In the genomic region with DNA sequence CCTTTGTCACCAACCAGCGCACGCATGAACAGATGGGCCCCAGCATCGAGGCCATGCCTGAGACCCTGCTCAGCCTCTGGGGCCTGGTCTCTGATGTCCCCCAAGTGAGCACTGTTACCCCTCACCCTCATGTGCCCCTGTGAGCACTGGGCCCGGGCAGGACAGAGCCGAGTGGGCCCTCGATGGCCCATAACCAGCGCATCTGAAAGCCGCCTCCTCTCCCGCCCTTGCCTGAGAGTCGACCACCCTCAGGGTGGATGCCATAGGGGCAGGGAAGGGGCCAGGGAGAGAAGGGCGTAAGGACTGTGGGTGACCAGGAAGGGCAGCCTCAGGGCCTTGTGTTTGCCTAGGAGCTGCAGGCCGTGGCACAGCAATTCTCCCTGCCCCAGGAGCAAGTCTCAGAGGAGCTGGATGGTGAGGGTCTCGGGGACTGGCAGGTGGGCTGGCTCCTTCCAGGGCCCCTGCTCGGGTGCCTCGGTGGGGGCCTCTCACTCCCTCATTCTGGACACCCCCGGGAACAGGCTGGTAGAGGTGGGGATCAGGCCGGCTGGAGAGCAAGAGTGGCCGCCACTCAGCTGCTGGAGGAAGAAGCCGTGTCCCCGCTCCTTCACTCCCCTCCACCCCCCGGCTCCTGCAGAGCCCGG, we compare ENCODE assay signal across 2 cellular contexts.
TF ChIP-seq lines count a peak whose summit lies in the region.

No MANE protein-coding gene starts in this region.

TF ChIP-seq in HepG2, 621 proteins besides CTCF, POLR2A, EP300 and RAD21:
- TF ChIP-seq ZFAT (CRISPR knock-in tag; conservative IDR thresholded peaks at IDR 0.05) (no peak), KAT8 (CRISPR knock-in tag; IDR thresholded peaks at IDR 0.05) (no peak), NFE2L1 (CRISPR knock-in tag; IDR thresholded peaks at IDR 0.05; ENCODE audit: borderline replicate concordance) (no peak), ZNF121 (CRISPR knock-in tag; IDR thresholded peaks at IDR 0.05) (no peak)
- TF ChIP-seq, protein P1, sequence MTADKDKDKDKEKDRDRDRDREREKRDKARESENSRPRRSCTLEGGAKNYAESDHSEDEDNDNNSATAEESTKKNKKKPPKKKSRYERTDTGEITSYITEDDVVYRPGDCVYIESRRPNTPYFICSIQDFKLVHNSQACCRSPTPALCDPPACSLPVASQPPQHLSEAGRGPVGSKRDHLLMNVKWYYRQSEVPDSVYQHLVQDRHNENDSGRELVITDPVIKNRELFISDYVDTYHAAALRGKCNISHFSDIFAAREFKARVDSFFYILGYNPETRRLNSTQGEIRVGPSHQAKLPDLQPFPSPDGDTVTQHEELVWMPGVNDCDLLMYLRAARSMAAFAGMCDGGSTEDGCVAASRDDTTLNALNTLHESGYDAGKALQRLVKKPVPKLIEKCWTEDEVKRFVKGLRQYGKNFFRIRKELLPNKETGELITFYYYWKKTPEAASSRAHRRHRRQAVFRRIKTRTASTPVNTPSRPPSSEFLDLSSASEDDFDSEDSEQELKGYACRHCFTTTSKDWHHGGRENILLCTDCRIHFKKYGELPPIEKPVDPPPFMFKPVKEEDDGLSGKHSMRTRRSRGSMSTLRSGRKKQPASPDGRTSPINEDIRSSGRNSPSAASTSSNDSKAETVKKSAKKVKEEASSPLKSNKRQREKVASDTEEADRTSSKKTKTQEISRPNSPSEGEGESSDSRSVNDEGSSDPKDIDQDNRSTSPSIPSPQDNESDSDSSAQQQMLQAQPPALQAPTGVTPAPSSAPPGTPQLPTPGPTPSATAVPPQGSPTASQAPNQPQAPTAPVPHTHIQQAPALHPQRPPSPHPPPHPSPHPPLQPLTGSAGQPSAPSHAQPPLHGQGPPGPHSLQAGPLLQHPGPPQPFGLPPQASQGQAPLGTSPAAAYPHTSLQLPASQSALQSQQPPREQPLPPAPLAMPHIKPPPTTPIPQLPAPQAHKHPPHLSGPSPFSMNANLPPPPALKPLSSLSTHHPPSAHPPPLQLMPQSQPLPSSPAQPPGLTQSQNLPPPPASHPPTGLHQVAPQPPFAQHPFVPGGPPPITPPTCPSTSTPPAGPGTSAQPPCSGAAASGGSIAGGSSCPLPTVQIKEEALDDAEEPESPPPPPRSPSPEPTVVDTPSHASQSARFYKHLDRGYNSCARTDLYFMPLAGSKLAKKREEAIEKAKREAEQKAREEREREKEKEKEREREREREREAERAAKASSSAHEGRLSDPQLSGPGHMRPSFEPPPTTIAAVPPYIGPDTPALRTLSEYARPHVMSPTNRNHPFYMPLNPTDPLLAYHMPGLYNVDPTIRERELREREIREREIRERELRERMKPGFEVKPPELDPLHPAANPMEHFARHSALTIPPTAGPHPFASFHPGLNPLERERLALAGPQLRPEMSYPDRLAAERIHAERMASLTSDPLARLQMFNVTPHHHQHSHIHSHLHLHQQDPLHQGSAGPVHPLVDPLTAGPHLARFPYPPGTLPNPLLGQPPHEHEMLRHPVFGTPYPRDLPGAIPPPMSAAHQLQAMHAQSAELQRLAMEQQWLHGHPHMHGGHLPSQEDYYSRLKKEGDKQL (CRISPR knock-in tag; IDR thresholded peaks at IDR 0.05; ENCODE audit: low read depth), result no peak
- TF ChIP-seq, protein P2, sequence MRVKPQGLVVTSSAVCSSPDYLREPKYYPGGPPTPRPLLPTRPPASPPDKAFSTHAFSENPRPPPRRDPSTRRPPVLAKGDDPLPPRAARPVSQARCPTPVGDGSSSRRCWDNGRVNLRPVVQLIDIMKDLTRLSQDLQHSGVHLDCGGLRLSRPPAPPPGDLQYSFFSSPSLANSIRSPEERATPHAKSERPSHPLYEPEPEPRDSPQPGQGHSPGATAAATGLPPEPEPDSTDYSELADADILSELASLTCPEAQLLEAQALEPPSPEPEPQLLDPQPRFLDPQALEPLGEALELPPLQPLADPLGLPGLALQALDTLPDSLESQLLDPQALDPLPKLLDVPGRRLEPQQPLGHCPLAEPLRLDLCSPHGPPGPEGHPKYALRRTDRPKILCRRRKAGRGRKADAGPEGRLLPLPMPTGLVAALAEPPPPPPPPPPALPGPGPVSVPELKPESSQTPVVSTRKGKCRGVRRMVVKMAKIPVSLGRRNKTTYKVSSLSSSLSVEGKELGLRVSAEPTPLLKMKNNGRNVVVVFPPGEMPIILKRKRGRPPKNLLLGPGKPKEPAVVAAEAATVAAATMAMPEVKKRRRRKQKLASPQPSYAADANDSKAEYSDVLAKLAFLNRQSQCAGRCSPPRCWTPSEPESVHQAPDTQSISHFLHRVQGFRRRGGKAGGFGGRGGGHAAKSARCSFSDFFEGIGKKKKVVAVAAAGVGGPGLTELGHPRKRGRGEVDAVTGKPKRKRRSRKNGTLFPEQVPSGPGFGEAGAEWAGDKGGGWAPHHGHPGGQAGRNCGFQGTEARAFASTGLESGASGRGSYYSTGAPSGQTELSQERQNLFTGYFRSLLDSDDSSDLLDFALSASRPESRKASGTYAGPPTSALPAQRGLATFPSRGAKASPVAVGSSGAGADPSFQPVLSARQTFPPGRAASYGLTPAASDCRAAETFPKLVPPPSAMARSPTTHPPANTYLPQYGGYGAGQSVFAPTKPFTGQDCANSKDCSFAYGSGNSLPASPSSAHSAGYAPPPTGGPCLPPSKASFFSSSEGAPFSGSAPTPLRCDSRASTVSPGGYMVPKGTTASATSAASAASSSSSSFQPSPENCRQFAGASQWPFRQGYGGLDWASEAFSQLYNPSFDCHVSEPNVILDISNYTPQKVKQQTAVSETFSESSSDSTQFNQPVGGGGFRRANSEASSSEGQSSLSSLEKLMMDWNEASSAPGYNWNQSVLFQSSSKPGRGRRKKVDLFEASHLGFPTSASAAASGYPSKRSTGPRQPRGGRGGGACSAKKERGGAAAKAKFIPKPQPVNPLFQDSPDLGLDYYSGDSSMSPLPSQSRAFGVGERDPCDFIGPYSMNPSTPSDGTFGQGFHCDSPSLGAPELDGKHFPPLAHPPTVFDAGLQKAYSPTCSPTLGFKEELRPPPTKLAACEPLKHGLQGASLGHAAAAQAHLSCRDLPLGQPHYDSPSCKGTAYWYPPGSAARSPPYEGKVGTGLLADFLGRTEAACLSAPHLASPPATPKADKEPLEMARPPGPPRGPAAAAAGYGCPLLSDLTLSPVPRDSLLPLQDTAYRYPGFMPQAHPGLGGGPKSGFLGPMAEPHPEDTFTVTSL (CRISPR knock-in tag; IDR thresholded peaks at IDR 0.05; ENCODE audit: borderline replicate concordance), result no peak

TF ChIP-seq in H1, 55 proteins besides CTCF, POLR2A, EP300 and RAD21:
- TF ChIP-seq BCL11A (IDR thresholded peaks at IDR 0.05; ENCODE audit: low read depth in 2 of 2, low read length in 2 of 2) (no peak), TAF7 (optimal IDR thresholded peaks at IDR 0.05; ENCODE audit: borderline replicate concordance, low read depth, low read length) (no peak), GTF2F1 (IDR thresholded peaks at IDR 0.05; ENCODE audit: borderline replicate concordance, low read depth, low read length) (no peak), TAF1 (IDR thresholded peaks at IDR 0.05; ENCODE audit: low read depth, low read length) (no peak), ZNF274 (IDR thresholded peaks at IDR 0.05; ENCODE audit: borderline replicate concordance, extremely low read depth, low read length) (no peak), POLR2AphosphoS5 (IDR thresholded peaks at IDR 0.05; ENCODE audit: low read depth, low read length) (no peak), EGR1 (IDR thresholded peaks at IDR 0.05; ENCODE audit: borderline replicate concordance, low read depth, low read length) (no peak), EZH2 (IDR thresholded peaks at IDR 0.05; ENCODE audit: low read depth, low read length, severe bottlenecking) (no peak), TEAD4 (IDR thresholded peaks at IDR 0.05; ENCODE audit: low read depth, low read length) (no peak), CHD2 (IDR thresholded peaks at IDR 0.05; ENCODE audit: low read length) (no peak), CEBPB (IDR thresholded peaks at IDR 0.05; ENCODE audit: low read depth, low read length) (no peak), CBX8 (IDR thresholded peaks at IDR 0.05; ENCODE audit: borderline replicate concordance, low read depth, low read length) (no peak), NANOG (IDR thresholded peaks at IDR 0.05; ENCODE audit: insufficient read depth, low read depth, low read length, poor library complexity, severe bottlenecking) (no peak), FOSL1 (IDR thresholded peaks at IDR 0.05; ENCODE audit: insufficient read depth, low read depth, low read length) (no peak), ASH2L (IDR thresholded peaks at IDR 0.05; ENCODE audit: low read length) (no peak), SAP30 (IDR thresholded peaks at IDR 0.05; ENCODE audit: insufficient read depth, insufficient replicate concordance, low read length) (no peak), SUZ12 (IDR thresholded peaks at IDR 0.05; ENCODE audit: low read length) (no peak), SP2 (IDR thresholded peaks at IDR 0.05; ENCODE audit: low read length) (no peak)
- TF ChIP-seq, protein P3, sequence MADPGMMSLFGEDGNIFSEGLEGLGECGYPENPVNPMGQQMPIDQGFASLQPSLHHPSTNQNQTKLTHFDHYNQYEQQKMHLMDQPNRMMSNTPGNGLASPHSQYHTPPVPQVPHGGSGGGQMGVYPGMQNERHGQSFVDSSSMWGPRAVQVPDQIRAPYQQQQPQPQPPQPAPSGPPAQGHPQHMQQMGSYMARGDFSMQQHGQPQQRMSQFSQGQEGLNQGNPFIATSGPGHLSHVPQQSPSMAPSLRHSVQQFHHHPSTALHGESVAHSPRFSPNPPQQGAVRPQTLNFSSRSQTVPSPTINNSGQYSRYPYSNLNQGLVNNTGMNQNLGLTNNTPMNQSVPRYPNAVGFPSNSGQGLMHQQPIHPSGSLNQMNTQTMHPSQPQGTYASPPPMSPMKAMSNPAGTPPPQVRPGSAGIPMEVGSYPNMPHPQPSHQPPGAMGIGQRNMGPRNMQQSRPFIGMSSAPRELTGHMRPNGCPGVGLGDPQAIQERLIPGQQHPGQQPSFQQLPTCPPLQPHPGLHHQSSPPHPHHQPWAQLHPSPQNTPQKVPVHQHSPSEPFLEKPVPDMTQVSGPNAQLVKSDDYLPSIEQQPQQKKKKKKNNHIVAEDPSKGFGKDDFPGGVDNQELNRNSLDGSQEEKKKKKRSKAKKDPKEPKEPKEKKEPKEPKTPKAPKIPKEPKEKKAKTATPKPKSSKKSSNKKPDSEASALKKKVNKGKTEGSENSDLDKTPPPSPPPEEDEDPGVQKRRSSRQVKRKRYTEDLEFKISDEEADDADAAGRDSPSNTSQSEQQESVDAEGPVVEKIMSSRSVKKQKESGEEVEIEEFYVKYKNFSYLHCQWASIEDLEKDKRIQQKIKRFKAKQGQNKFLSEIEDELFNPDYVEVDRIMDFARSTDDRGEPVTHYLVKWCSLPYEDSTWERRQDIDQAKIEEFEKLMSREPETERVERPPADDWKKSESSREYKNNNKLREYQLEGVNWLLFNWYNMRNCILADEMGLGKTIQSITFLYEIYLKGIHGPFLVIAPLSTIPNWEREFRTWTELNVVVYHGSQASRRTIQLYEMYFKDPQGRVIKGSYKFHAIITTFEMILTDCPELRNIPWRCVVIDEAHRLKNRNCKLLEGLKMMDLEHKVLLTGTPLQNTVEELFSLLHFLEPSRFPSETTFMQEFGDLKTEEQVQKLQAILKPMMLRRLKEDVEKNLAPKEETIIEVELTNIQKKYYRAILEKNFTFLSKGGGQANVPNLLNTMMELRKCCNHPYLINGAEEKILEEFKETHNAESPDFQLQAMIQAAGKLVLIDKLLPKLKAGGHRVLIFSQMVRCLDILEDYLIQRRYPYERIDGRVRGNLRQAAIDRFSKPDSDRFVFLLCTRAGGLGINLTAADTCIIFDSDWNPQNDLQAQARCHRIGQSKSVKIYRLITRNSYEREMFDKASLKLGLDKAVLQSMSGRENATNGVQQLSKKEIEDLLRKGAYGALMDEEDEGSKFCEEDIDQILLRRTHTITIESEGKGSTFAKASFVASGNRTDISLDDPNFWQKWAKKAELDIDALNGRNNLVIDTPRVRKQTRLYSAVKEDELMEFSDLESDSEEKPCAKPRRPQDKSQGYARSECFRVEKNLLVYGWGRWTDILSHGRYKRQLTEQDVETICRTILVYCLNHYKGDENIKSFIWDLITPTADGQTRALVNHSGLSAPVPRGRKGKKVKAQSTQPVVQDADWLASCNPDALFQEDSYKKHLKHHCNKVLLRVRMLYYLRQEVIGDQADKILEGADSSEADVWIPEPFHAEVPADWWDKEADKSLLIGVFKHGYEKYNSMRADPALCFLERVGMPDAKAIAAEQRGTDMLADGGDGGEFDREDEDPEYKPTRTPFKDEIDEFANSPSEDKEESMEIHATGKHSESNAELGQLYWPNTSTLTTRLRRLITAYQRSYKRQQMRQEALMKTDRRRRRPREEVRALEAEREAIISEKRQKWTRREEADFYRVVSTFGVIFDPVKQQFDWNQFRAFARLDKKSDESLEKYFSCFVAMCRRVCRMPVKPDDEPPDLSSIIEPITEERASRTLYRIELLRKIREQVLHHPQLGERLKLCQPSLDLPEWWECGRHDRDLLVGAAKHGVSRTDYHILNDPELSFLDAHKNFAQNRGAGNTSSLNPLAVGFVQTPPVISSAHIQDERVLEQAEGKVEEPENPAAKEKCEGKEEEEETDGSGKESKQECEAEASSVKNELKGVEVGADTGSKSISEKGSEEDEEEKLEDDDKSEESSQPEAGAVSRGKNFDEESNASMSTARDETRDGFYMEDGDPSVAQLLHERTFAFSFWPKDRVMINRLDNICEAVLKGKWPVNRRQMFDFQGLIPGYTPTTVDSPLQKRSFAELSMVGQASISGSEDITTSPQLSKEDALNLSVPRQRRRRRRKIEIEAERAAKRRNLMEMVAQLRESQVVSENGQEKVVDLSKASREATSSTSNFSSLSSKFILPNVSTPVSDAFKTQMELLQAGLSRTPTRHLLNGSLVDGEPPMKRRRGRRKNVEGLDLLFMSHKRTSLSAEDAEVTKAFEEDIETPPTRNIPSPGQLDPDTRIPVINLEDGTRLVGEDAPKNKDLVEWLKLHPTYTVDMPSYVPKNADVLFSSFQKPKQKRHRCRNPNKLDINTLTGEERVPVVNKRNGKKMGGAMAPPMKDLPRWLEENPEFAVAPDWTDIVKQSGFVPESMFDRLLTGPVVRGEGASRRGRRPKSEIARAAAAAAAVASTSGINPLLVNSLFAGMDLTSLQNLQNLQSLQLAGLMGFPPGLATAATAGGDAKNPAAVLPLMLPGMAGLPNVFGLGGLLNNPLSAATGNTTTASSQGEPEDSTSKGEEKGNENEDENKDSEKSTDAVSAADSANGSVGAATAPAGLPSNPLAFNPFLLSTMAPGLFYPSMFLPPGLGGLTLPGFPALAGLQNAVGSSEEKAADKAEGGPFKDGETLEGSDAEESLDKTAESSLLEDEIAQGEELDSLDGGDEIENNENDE (IDR thresholded peaks at IDR 0.05; ENCODE audit: insufficient replicate concordance, low read length), result no peak
- TF ChIP-seq, protein P4, sequence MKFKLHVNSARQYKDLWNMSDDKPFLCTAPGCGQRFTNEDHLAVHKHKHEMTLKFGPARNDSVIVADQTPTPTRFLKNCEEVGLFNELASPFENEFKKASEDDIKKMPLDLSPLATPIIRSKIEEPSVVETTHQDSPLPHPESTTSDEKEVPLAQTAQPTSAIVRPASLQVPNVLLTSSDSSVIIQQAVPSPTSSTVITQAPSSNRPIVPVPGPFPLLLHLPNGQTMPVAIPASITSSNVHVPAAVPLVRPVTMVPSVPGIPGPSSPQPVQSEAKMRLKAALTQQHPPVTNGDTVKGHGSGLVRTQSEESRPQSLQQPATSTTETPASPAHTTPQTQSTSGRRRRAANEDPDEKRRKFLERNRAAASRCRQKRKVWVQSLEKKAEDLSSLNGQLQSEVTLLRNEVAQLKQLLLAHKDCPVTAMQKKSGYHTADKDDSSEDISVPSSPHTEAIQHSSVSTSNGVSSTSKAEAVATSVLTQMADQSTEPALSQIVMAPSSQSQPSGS (IDR thresholded peaks at IDR 0.05; ENCODE audit: low read length), result no peak
